ENCODE assay signal across 8 cellular contexts in genomic region chr13:44306401-44307192, GRCh38.
A peak's percentile ranks its signal among the peaks of the same experiment; 100 is the strongest.
DNase-seq lines count a peak whose midpoint lies in the region; ATAC-seq and TF ChIP-seq lines count a peak whose summit lies in the region.

No MANE protein-coding gene starts in this region.

- POLR2A ChIA-PET in A673 (lab: Charles Lee; ENCODE audit: low non-redundant PET): interaction anchor here (0.6 kb wide), 1 partner anchor 1460 kb away, joined by 3 read pairs; no protein-coding TSS in a partner anchor

- no peak overlapping the region for H3K9ac ChIP-seq in iPS-15b (ENCODE audit: low read depth, low read length)

- no peak for TF ChIP-seq CTCF in A673 (conservative IDR thresholded peaks at IDR 0.05; ENCODE audit: low read depth, low read length)

- ATAC-seq in GM21447 (IDR thresholded peaks at IDR 0.05; ENCODE audit: unreplicated experiment): no peak
- no peak for ATAC-seq in HG02852 (IDR thresholded peaks at IDR 0.05; ENCODE audit: unreplicated experiment)

- H3K9me3 ChIP-seq in A673 (ENCODE audit: low read depth, low read length, poor library complexity, severe bottlenecking): no peaks in the 10 kb centered on the region
- no peaks in the 10 kb centered on the region for H3K9me3 ChIP-seq in iPS-15b (ENCODE audit: control insufficient read depth, insufficient read depth, low read length)

- BruUV-seq in A673 (replicated peaks; lab: Mats Ljungman, UMichigan): no TSS peak

- no peaks in the 10 kb centered on the region for H3K36me3 ChIP-seq in A673 (ENCODE audit: insufficient read depth, low read length, poor library complexity, severe bottlenecking)
- no peaks in the 10 kb centered on the region for H3K36me3 ChIP-seq in iPS-15b (ENCODE audit: control insufficient read depth, insufficient read depth, low read length)

- H3K27me3 ChIP-seq in A673 (replicated peaks; ENCODE audit: insufficient read depth, low read depth, low read length, poor library complexity): no peaks in the 10 kb centered on the region
- peaks cover 62% of the 10 kb centered on the region for H3K27me3 ChIP-seq in iPS-15b (ENCODE audit: control insufficient read depth, insufficient read depth, low read length)

- H3K4me3 ChIP-seq in A673 (ENCODE audit: low read depth, low read length, poor library complexity, severe bottlenecking) (no peak overlapping the region), iPS-15b (ENCODE audit: low read depth, low read length) (peak overlapping the region; percentile 53), skeletal muscle cell (ENCODE audit: low read depth, low read length) (no peak overlapping the region)

- peaks cover 14% of the 10 kb centered on the region for H3K4me1 ChIP-seq in A673 (ENCODE audit: insufficient read depth, low read length, poor library complexity, severe bottlenecking)
- H3K4me1 ChIP-seq in iPS-15b (ENCODE audit: control insufficient read depth, insufficient read depth, low read length): peaks cover 16% of the 10 kb centered on the region

- DNase-seq in A673 (ENCODE audit: low spot score) (peak; percentile 45), HK-2 (ENCODE audit: unreplicated experiment) (peak; percentile 27), amniotic epithelial cell (ENCODE audit: low read depth) (peak; percentile 90), skeletal muscle cell (ENCODE audit: low read depth) (peak; percentile 97), DMS114 treated with DMSO at 0.1 percent for 48 hours (lab: John Stamatoyannopoulos, UW; ENCODE audit: unreplicated experiment) (no peak)

- intact Hi-C loops in A673 (cut with micrococcal nuclease; ENCODE audit: unreplicated experiment): no loop called here

- CTCF ChIA-PET in A673 (lab: Charles Lee): no interaction called here

- no peak overlapping the region for H3K27ac ChIP-seq in A673 (ENCODE audit: low read depth, low read length, poor library complexity, severe bottlenecking)
